In the genomic region with DNA sequence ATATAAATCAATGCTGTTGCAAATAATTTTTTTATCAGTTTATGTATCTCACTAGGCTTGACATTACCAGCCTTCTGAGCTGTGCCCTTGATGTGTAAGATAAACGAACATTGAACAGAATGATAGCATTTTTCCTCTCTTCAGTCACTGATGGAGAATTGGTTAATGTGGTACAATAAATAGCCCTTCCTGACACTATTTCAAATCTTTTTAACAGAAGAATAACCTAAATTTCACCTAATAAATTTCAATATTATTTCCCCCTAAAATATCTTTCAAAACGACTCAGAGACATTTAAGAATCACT, we compare ENCODE assay signal across 1 cellular context.
TF ChIP-seq lines count a peak whose summit lies in the region.

No MANE protein-coding gene starts in this region.

TF ChIP-seq in H1, 55 proteins besides CTCF, POLR2A, EP300 and RAD21:
- no peak for TF ChIP-seq TBP (IDR thresholded peaks at IDR 0.05; ENCODE audit: low read depth, low read length)
- no peak for TF ChIP-seq EGR1 (IDR thresholded peaks at IDR 0.05; ENCODE audit: borderline replicate concordance, low read depth, low read length)
- TF ChIP-seq, protein P1, sequence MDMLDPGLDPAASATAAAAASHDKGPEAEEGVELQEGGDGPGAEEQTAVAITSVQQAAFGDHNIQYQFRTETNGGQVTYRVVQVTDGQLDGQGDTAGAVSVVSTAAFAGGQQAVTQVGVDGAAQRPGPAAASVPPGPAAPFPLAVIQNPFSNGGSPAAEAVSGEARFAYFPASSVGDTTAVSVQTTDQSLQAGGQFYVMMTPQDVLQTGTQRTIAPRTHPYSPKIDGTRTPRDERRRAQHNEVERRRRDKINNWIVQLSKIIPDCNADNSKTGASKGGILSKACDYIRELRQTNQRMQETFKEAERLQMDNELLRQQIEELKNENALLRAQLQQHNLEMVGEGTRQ (IDR thresholded peaks at IDR 0.05; ENCODE audit: low read length), result no peak
- TF ChIP-seq, protein P2, sequence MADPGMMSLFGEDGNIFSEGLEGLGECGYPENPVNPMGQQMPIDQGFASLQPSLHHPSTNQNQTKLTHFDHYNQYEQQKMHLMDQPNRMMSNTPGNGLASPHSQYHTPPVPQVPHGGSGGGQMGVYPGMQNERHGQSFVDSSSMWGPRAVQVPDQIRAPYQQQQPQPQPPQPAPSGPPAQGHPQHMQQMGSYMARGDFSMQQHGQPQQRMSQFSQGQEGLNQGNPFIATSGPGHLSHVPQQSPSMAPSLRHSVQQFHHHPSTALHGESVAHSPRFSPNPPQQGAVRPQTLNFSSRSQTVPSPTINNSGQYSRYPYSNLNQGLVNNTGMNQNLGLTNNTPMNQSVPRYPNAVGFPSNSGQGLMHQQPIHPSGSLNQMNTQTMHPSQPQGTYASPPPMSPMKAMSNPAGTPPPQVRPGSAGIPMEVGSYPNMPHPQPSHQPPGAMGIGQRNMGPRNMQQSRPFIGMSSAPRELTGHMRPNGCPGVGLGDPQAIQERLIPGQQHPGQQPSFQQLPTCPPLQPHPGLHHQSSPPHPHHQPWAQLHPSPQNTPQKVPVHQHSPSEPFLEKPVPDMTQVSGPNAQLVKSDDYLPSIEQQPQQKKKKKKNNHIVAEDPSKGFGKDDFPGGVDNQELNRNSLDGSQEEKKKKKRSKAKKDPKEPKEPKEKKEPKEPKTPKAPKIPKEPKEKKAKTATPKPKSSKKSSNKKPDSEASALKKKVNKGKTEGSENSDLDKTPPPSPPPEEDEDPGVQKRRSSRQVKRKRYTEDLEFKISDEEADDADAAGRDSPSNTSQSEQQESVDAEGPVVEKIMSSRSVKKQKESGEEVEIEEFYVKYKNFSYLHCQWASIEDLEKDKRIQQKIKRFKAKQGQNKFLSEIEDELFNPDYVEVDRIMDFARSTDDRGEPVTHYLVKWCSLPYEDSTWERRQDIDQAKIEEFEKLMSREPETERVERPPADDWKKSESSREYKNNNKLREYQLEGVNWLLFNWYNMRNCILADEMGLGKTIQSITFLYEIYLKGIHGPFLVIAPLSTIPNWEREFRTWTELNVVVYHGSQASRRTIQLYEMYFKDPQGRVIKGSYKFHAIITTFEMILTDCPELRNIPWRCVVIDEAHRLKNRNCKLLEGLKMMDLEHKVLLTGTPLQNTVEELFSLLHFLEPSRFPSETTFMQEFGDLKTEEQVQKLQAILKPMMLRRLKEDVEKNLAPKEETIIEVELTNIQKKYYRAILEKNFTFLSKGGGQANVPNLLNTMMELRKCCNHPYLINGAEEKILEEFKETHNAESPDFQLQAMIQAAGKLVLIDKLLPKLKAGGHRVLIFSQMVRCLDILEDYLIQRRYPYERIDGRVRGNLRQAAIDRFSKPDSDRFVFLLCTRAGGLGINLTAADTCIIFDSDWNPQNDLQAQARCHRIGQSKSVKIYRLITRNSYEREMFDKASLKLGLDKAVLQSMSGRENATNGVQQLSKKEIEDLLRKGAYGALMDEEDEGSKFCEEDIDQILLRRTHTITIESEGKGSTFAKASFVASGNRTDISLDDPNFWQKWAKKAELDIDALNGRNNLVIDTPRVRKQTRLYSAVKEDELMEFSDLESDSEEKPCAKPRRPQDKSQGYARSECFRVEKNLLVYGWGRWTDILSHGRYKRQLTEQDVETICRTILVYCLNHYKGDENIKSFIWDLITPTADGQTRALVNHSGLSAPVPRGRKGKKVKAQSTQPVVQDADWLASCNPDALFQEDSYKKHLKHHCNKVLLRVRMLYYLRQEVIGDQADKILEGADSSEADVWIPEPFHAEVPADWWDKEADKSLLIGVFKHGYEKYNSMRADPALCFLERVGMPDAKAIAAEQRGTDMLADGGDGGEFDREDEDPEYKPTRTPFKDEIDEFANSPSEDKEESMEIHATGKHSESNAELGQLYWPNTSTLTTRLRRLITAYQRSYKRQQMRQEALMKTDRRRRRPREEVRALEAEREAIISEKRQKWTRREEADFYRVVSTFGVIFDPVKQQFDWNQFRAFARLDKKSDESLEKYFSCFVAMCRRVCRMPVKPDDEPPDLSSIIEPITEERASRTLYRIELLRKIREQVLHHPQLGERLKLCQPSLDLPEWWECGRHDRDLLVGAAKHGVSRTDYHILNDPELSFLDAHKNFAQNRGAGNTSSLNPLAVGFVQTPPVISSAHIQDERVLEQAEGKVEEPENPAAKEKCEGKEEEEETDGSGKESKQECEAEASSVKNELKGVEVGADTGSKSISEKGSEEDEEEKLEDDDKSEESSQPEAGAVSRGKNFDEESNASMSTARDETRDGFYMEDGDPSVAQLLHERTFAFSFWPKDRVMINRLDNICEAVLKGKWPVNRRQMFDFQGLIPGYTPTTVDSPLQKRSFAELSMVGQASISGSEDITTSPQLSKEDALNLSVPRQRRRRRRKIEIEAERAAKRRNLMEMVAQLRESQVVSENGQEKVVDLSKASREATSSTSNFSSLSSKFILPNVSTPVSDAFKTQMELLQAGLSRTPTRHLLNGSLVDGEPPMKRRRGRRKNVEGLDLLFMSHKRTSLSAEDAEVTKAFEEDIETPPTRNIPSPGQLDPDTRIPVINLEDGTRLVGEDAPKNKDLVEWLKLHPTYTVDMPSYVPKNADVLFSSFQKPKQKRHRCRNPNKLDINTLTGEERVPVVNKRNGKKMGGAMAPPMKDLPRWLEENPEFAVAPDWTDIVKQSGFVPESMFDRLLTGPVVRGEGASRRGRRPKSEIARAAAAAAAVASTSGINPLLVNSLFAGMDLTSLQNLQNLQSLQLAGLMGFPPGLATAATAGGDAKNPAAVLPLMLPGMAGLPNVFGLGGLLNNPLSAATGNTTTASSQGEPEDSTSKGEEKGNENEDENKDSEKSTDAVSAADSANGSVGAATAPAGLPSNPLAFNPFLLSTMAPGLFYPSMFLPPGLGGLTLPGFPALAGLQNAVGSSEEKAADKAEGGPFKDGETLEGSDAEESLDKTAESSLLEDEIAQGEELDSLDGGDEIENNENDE (IDR thresholded peaks at IDR 0.05; ENCODE audit: insufficient replicate concordance, low read length), result no peak
- no peak for TF ChIP-seq BRCA1 (IDR thresholded peaks at IDR 0.05; ENCODE audit: low read depth, low read length)
- TF ChIP-seq KDM4A (IDR thresholded peaks at IDR 0.05; ENCODE audit: low read depth, low read length, severe bottlenecking), result no peak
- TF ChIP-seq ASH2L (IDR thresholded peaks at IDR 0.05; ENCODE audit: low read length), result no peak
- no peak for TF ChIP-seq SP2 (IDR thresholded peaks at IDR 0.05; ENCODE audit: low read length)
- TF ChIP-seq ZNF274 (IDR thresholded peaks at IDR 0.05; ENCODE audit: borderline replicate concordance, extremely low read depth, low read length), result no peak
- TF ChIP-seq TAF1 (IDR thresholded peaks at IDR 0.05; ENCODE audit: low read depth, low read length), result no peak
- no peak for TF ChIP-seq TAF7 (optimal IDR thresholded peaks at IDR 0.05; ENCODE audit: borderline replicate concordance, low read depth, low read length)
- TF ChIP-seq CHD1 (IDR thresholded peaks at IDR 0.05; ENCODE audit: low read depth, low read length), result no peak
- TF ChIP-seq JUND (IDR thresholded peaks at IDR 0.05; ENCODE audit: low read length), result no peak
- no peak for TF ChIP-seq BACH1 (IDR thresholded peaks at IDR 0.05; ENCODE audit: low read length)
- no peak for TF ChIP-seq RNF2 (IDR thresholded peaks at IDR 0.05; ENCODE audit: borderline replicate concordance, low read depth, low read length, missing control alignments, poor library complexity, severe bottlenecking)
- TF ChIP-seq POLR2AphosphoS5 (IDR thresholded peaks at IDR 0.05; ENCODE audit: low read depth, low read length), result no peak
- TF ChIP-seq GTF2F1 (IDR thresholded peaks at IDR 0.05; ENCODE audit: borderline replicate concordance, low read depth, low read length), result no peak
- TF ChIP-seq SIRT6 (IDR thresholded peaks at IDR 0.05; ENCODE audit: low read length), result no peak
- no peak for TF ChIP-seq CREB1 (IDR thresholded peaks at IDR 0.05)
TF ChIP-seq in H1: peak in this region for 0.
